In the genomic region with DNA sequence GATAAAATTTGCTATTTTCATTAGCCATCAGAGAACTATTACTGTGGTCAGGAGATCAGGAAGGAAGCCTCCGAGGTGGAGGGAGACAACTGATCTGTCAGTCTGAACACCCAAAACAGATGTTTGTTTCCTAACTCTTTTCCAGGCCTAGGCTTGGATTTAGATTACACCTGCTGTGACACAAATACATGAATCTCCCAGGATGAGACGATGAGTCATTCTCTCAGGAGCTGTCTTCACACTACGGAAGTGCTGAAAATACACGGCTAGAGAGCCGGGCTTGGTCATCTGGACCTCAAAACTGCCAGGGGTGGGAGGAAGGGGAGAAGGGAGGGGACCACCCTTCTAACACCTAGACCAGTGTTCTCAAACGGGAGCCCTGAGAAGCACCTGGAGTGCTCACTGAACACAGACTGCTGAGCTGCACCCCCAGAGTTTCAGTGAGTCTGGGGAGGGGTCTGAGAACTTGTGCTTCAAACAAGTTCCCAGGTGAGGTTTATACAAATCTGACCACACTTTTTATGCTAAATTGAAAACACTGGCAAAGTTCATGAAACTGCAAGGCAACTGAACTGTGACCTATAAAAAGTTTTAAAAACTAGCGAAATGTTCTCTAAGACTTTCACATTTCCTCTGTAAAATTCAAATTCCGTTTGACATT, we compare ENCODE assay signal across 10 cellular contexts.
DNase-seq lines count a peak whose midpoint lies in the region; ATAC-seq and TF ChIP-seq lines count a peak whose summit lies in the region.
"Had no signal": no experiment of that assay in that cellular context is flagged by ENCODE, and none has a peak within 500 bp of the region (broad histone marks: within the 10 kb centered on the region; RNA-seq: fewer than 3 reads in every experiment).

No MANE protein-coding gene starts in this region.

- intact Hi-C loops in left ventricle myocardium superior (cut with micrococcal nuclease): no loop called here

- peak overlapping the region; percentile 13 to 98 (median 18) for H3K27ac Mint-ChIP-seq in nephron
- H3K27ac Mint-ChIP-seq: activated naive CD4-positive, alpha-beta T cell treated with anti-CD3 and anti-CD28 coated beads, Interleukin-2, amount 50 U/mL, for 24 hours had no signal

- DNase-seq in NCI-H146 treated with DMSO at 0.1 percent for 48 hours (lab: John Stamatoyannopoulos, UW; ENCODE audit: unreplicated experiment): peak; percentile 41
- DNase-seq in left ventricle myocardium superior: no peak
- DNase-seq in NAMALWA (ENCODE audit: low spot score): no peak
- no peak for DNase-seq in activated CD4-positive, alpha-beta T cell treated with anti-CD3 and anti-CD28 coated beads, Interleukin-2, amount 50 U/mL, for 4 hours
- DNase-seq in NCI-H1417 (lab: John Stamatoyannopoulos, UW): no peak
- DNase-seq: hippocampal formation had no signal

- peaks cover 4% of the 10 kb centered on the region for H3K27me3 Mint-ChIP-seq in nephron (ENCODE audit: low read depth)
- H3K27me3 Mint-ChIP-seq: activated naive CD4-positive, alpha-beta T cell treated with anti-CD3 and anti-CD28 coated beads, Interleukin-2, amount 50 U/mL, for 24 hours had no signal

- peaks cover 31% of the 10 kb centered on the region for H3K4me1 Mint-ChIP-seq in nephron

- no peak overlapping the region for H3K4me3 Mint-ChIP-seq in nephron
- H3K4me3 Mint-ChIP-seq: activated naive CD4-positive, alpha-beta T cell treated with anti-CD3 and anti-CD28 coated beads, Interleukin-2, amount 50 U/mL, for 24 hours had no signal

- ATAC-seq in GM18907 (IDR thresholded peaks at IDR 0.05; ENCODE audit: unreplicated experiment) (peak; percentile 36), HG02798 (IDR thresholded peaks at IDR 0.05; ENCODE audit: poor library complexity, unreplicated experiment) (peak; percentile 30), left ventricle myocardium superior (no peak)

- no peaks in the 10 kb centered on the region for H3K9me3 Mint-ChIP-seq in nephron
- H3K9me3 Mint-ChIP-seq: activated naive CD4-positive, alpha-beta T cell treated with anti-CD3 and anti-CD28 coated beads, Interleukin-2, amount 50 U/mL, for 24 hours had no signal

- no peaks in the 10 kb centered on the region for H3K36me3 Mint-ChIP-seq in nephron (ENCODE audit: low read depth)
- H3K36me3 Mint-ChIP-seq: activated naive CD4-positive, alpha-beta T cell treated with anti-CD3 and anti-CD28 coated beads, Interleukin-2, amount 50 U/mL, for 24 hours had no signal

- no peak for TF ChIP-seq CTCF in nephron (IDR thresholded peaks at IDR 0.05; ENCODE audit: unreplicated experiment in 3 of 3)
